ENCODE assay signal across 12 cellular contexts in genomic region chr4:105966046-105966445, GRCh38.
DNase-seq lines count a peak whose midpoint lies in the region; TF ChIP-seq lines count a peak whose summit lies in the region.
"Had no signal": no experiment of that assay in that cellular context is flagged by ENCODE, and none has a peak within 500 bp of the region (broad histone marks: within the 10 kb centered on the region; RNA-seq: fewer than 3 reads in every experiment).

No MANE protein-coding gene starts in this region.

- in situ Hi-C loops in G401 (cut with HindIII; ENCODE audit: low sequenced_read_pairs): no loop called here

- no TSS peak for BruUV-seq in MCF 10A (replicated peaks; lab: Mats Ljungman, UMichigan)

- H3K27me3 ChIP-seq in breast epithelium: no peaks in the 10 kb centered on the region
- H3K27me3 ChIP-seq: dorsolateral prefrontal cortex had no signal

- H3K36me3 ChIP-seq in breast epithelium (no peaks in the 10 kb centered on the region), SK-N-MC (ENCODE audit: insufficient read depth, low read length) (no peaks in the 10 kb centered on the region)

- TF ChIP-seq CTCF in MCF 10A (IDR thresholded peaks at IDR 0.05; ENCODE audit: unreplicated experiment) (no peak), breast epithelium (IDR thresholded peaks at IDR 0.05) (no peak), fibroblast of mammary gland (conservative IDR thresholded peaks at IDR 0.05; ENCODE audit: control insufficient read depth, insufficient read depth, low read depth, low read length) (no peak)

- H3K9ac ChIP-seq in SK-N-MC (ENCODE audit: insufficient read length): no peak overlapping the region

- H3K4me3 Mint-ChIP-seq in MCF 10A (ENCODE audit: unreplicated experiment): no peak overlapping the region
- H3K4me3 Mint-ChIP-seq: activated CD8-positive, alpha-beta T cell treated with anti-CD3 and anti-CD28 coated beads for 36 hours had no signal

- H3K9me3 ChIP-seq in breast epithelium (no peaks in the 10 kb centered on the region), SK-N-MC (ENCODE audit: low read depth, low read length) (no peaks in the 10 kb centered on the region)

- TF ChIP-seq POLR2A in breast epithelium (IDR thresholded peaks at IDR 0.05): no peak

- H3K4me1 Mint-ChIP-seq in MCF 10A (ENCODE audit: insufficient read depth, unreplicated experiment): peaks cover 22% of the 10 kb centered on the region

- no peaks in the 10 kb centered on the region for H3K9me3 Mint-ChIP-seq in MCF 10A (ENCODE audit: unreplicated experiment)
- H3K9me3 Mint-ChIP-seq: activated CD8-positive, alpha-beta T cell treated with anti-CD3 and anti-CD28 coated beads for 36 hours had no signal

- DNase-seq in MCF 10A (ENCODE audit: unreplicated experiment) (peak; percentile 83), breast epithelium (ENCODE audit: low spot score in 2 of 2) (no peak), SK-N-MC (ENCODE audit: low read depth, low spot score) (peak; percentile 87), fibroblast of mammary gland (ENCODE audit: low read depth) (peak; percentile 39), LoVo (ENCODE audit: low spot score) (no peak), G401 (ENCODE audit: low spot score) (no peak), activated T-cell treated with anti-CD3 and anti-CD28 coated beads for 4 hours (no peak), medulla oblongata (ENCODE audit: extremely low spot score) (no peak)
- DNase-seq: activated CD8-positive, alpha-beta T cell treated with anti-CD3 and anti-CD28 coated beads for 36 hours; activated naive CD4-positive, alpha-beta T cell treated with Interleukin-2 at 50 U/mL for 16 hours; dorsolateral prefrontal cortex; NCI-H82 had no signal

- CTCF ChIA-PET in MCF 10A (lab: Yijun Ruan, JAX): no interaction called here

- H3K4me3 ChIP-seq in breast epithelium (no peak overlapping the region), SK-N-MC (peak overlapping the region; percentile 40), fibroblast of mammary gland (ENCODE audit: control insufficient read depth, low read depth, low read length) (no peak overlapping the region)
- H3K4me3 ChIP-seq: dorsolateral prefrontal cortex had no signal

- H3K27ac ChIP-seq in breast epithelium (no peak overlapping the region), SK-N-MC (peak overlapping the region; percentile 86)
- H3K27ac ChIP-seq: dorsolateral prefrontal cortex had no signal

- H3K27ac Mint-ChIP-seq in MCF 10A (ENCODE audit: low read depth, unreplicated experiment): no peak overlapping the region
- H3K27ac Mint-ChIP-seq: activated CD8-positive, alpha-beta T cell treated with anti-CD3 and anti-CD28 coated beads for 36 hours had no signal

- H3K27me3 Mint-ChIP-seq in MCF 10A (ENCODE audit: insufficient read depth, unreplicated experiment): no peaks in the 10 kb centered on the region

- POLR2A ChIA-PET in MCF 10A (lab: Yijun Ruan, JAX): interaction anchor here (0.7 to 1.3 kb wide), 4 partner anchors 9 to 1775 kb away, joined by 3 read pairs; no protein-coding TSS in a partner anchor

- peaks cover 0 to 5% of the 10 kb centered on the region in 2 donors for H3K4me1 ChIP-seq in breast epithelium

- intact Hi-C loops in MCF 10A (cut with micrococcal nuclease) (no loop called here), breast epithelium (cut with DNase I; ENCODE audit: low total_unique reads) (no loop called here)

- H3K36me3 Mint-ChIP-seq in MCF 10A (ENCODE audit: insufficient read depth, unreplicated experiment): no peaks in the 10 kb centered on the region

Comparison
In these comparisons a context has a peak if more than half of its experiments do, and no peak if none do; other contexts are left out.
1. DNase-seq: peak in MCF 10A (single experiment), SK-N-MC (single experiment) and fibroblast of mammary gland (single experiment); none in breast epithelium (0 of 2), LoVo (single experiment), G401 (single experiment), activated T-cell treated with anti-CD3 and anti-CD28 coated beads for 4 hours (single experiment) and medulla oblongata (single experiment).